ENCODE assay signal across 11 cellular contexts in genomic region chr2:236968101-236968886, GRCh38.
DNase-seq lines count a peak whose midpoint lies in the region; ATAC-seq and FAIRE-seq lines count a peak whose summit lies in the region.
"Had no signal": no experiment of that assay in that cellular context is flagged by ENCODE, and none has a peak within 500 bp of the region (broad histone marks: within the 10 kb centered on the region; RNA-seq: fewer than 3 reads in every experiment).

No MANE protein-coding gene starts in this region.

- no peak overlapping the region for H3K4me3 ChIP-seq in CD4-positive, alpha-beta memory T cell (ENCODE audit: low read length in 2 of 2)
- H3K4me3 ChIP-seq: gastrocnemius medialis had no signal

- H3K36me3 Mint-ChIP-seq in CD4-positive, alpha-beta memory T cell: no peaks in the 10 kb centered on the region
- no peaks in the 10 kb centered on the region for H3K36me3 Mint-ChIP-seq in T-cell
- H3K36me3 Mint-ChIP-seq in immature natural killer cell: no peaks in the 10 kb centered on the region
- H3K36me3 Mint-ChIP-seq: CD4-positive, CD25-positive, alpha-beta regulatory T cell had no signal

- POLR2A ChIA-PET in CD4-positive, alpha-beta memory T cell (lab: Charles Lee; ENCODE audit: partially characterized antibody): no interaction called here
- POLR2A ChIA-PET in T-cell (lab: Charles Lee): no interaction called here

- H3K27ac Mint-ChIP-seq in CD4-positive, alpha-beta memory T cell: peak overlapping the region; percentile 91 to 99 (median 97)
- H3K27ac Mint-ChIP-seq in T-cell (peak overlapping the region; percentile 98 to 99), immature natural killer cell (peak overlapping the region in 4 of 6 donors; percentile 21 to 77 (median 74))

- H3K4me3 Mint-ChIP-seq in CD4-positive, alpha-beta memory T cell: peak overlapping the region; percentile 8 to 90 (median 64)
- H3K4me3 Mint-ChIP-seq in T-cell (peak overlapping the region; percentile 21 to 79 (median 22)), immature natural killer cell (peak overlapping the region in 4 of 5 donors; percentile 1 to 58 (median 52))
- H3K4me3 Mint-ChIP-seq: CD4-positive, CD25-positive, alpha-beta regulatory T cell had no signal

- H3K9me3 ChIP-seq in CD4-positive, alpha-beta memory T cell (ENCODE audit: control insufficient read depth in 1 of 2, low read length in 2 of 2): no peaks in the 10 kb centered on the region
- H3K9me3 ChIP-seq: gastrocnemius medialis had no signal

- peaks cover 0 to 2% (median 0%) of the 10 kb centered on the region in 8 donors for H3K9me3 Mint-ChIP-seq in CD4-positive, alpha-beta memory T cell
- H3K9me3 Mint-ChIP-seq in T-cell: no peaks in the 10 kb centered on the region
- no peaks in the 10 kb centered on the region for H3K9me3 Mint-ChIP-seq in immature natural killer cell
- H3K9me3 Mint-ChIP-seq: CD4-positive, CD25-positive, alpha-beta regulatory T cell had no signal

- CTCF ChIA-PET in CD4-positive, alpha-beta memory T cell (lab: Charles Lee; ENCODE audit: partially characterized antibody): no interaction called here
- CTCF ChIA-PET in T-cell (lab: Charles Lee): no interaction called here

- peak; percentile 66 to 87 (median 72) for DNase-seq in CD4-positive, alpha-beta memory T cell
- peak in 32 of 34 experiments; percentile 30 to 91 (median 70) for DNase-seq in T-cell
- DNase-seq in immature natural killer cell: peak; percentile 44 to 49 (median 46)
- no peak for DNase-seq in NCI-H69 (lab: John Stamatoyannopoulos, UW)
- no peak for DNase-seq in NCI-H1694 (lab: John Stamatoyannopoulos, UW)
- no peak for DNase-seq in frontal cortex (ENCODE audit: low spot score in 2 of 2)
- DNase-seq: gastrocnemius medialis, substantia nigra had no signal

- peak overlapping the region; percentile 64 for H3K27ac ChIP-seq in CD4-positive, alpha-beta memory T cell (ENCODE audit: low read depth, low read length)

- FAIRE-seq in frontal cortex (lab: Jason Lieb, UNC): no peak

- intact Hi-C loops in CD4-positive, alpha-beta memory T cell (cut with micrococcal nuclease): no loop called here

- H3K4me1 Mint-ChIP-seq in CD4-positive, alpha-beta memory T cell: peaks cover 28 to 57% (median 37%) of the 10 kb centered on the region in 4 donors
- peaks cover 39 to 57% (median 42%) of the 10 kb centered on the region in 3 donors for H3K4me1 Mint-ChIP-seq in T-cell
- peaks cover 29 to 33% of the 10 kb centered on the region in 2 donors for H3K4me1 Mint-ChIP-seq in immature natural killer cell

- ATAC-seq in GM19467 (IDR thresholded peaks at IDR 0.05; ENCODE audit: unreplicated experiment) (peak; percentile 84), T-cell (replicated peaks in 1 of 4) (peak; percentile 67 to 95 (median 78)), HG03095 (IDR thresholded peaks at IDR 0.05; ENCODE audit: unreplicated experiment) (no peak)
- ATAC-seq: gastrocnemius medialis had no signal

- H3K4me1 ChIP-seq in CD4-positive, alpha-beta memory T cell (ENCODE audit: insufficient read depth, low read length): peaks cover 47% of the 10 kb centered on the region
- H3K4me1 ChIP-seq: gastrocnemius medialis had no signal

- no peaks in the 10 kb centered on the region for H3K27me3 ChIP-seq in CD4-positive, alpha-beta memory T cell (ENCODE audit: insufficient read depth, low read length)

- no peaks in the 10 kb centered on the region for H3K36me3 ChIP-seq in CD4-positive, alpha-beta memory T cell (ENCODE audit: insufficient read depth, low read length)
- H3K36me3 ChIP-seq: gastrocnemius medialis had no signal

- H3K27me3 Mint-ChIP-seq in CD4-positive, alpha-beta memory T cell: peaks cover 0 to 2% of the 10 kb centered on the region in 2 donors
- H3K27me3 Mint-ChIP-seq in T-cell (no peaks in the 10 kb centered on the region), immature natural killer cell (ENCODE audit: low read depth in 3 of 3) (peaks cover 0 to 14% (median 6%) of the 10 kb centered on the region in 3 donors)

Comparison
In these comparisons a context has a peak if more than half of its experiments do, and no peak if none do; other contexts are left out.
1. DNase-seq: peak in CD4-positive, alpha-beta memory T cell (5 of 5), T-cell (32 of 34) and immature natural killer cell (3 of 3); none in NCI-H69 (single experiment), NCI-H1694 (single experiment) and frontal cortex (0 of 2).
2. Peak in every context shown above with its lines, with median percentiles within 50 percentile points of each other: H3K27ac Mint-ChIP-seq and H3K4me3 Mint-ChIP-seq.